In the genomic region with DNA sequence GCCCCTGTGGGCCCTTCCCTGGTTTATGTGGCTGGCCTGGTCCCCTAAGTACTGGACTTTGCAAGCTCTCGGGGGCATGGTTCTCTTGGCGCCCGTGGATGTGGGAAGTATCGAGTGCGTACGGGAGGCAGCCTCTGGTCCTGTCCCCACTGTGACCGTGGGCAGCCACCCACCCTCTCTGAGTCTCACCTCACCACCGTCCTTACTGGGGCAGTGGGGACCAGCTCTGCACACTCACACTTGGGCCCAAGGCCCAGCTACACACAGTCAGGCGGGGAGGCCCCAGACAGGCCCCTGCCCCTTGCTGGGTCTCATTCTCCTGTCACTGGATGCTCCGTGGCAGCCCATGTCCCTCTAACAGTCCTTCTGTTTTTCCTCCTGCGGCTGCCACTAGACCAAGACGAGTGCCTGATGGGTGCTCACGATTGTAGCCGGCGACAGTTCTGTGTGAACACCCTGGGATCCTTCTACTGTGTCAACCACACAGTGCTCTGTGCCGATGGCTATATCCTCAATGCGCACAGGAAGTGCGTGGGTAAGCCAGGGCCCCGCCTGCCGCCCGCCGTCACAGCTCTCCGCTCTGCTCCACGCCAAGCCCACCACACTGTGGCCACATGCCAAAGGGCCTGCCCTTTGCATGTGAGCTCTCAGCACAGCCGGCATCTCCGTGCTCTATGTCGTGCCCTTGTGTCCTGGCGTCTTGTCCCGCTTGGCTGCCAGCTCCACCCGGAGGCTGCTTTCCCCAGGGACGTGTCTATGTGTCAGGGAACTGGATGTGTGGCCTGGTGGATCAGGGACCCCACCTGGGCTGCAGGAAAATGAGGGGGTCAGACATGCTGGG, we compare ENCODE assay signal across 13 cellular contexts.
DNase-seq lines count a peak whose midpoint lies in the region; ATAC-seq and TF ChIP-seq lines count a peak whose summit lies in the region.
"Had no signal": no experiment of that assay in that cellular context is flagged by ENCODE, and none has a peak within 500 bp of the region (broad histone marks: within the 10 kb centered on the region; RNA-seq: fewer than 3 reads in every experiment).

No MANE protein-coding gene starts in this region.

- no peak for TF ChIP-seq CTCF in AG10803 (conservative IDR thresholded peaks at IDR 0.05; ENCODE audit: low read length)
- no peak for TF ChIP-seq CTCF in Calu3 (IDR thresholded peaks at IDR 0.05; ENCODE audit: unreplicated experiment)

- no peaks in the 10 kb centered on the region for H3K9me3 ChIP-seq in T-helper 17 cell (ENCODE audit: control insufficient read depth, low read length, poor library complexity, severe bottlenecking)
- H3K9me3 ChIP-seq: tibial nerve had no signal

- H3K27ac Mint-ChIP-seq in T-helper 17 cell (no peak overlapping the region), Calu3 (ENCODE audit: unreplicated experiment) (no peak overlapping the region)
- H3K27ac Mint-ChIP-seq in activated T-helper 2 cell treated with anti-CD3 and anti-CD28 coated beads, Interferon-gamma antibody, Interleukin-2, Interleukin-4, amounts not matched to agents 10 μg/mL and 5 μg/mL and 100 μg/mL, durations not matched to agents 14 hours and 24 hours and 36 hours, result peak overlapping the region; percentile 61
- H3K27ac Mint-ChIP-seq in natural killer cell treated with Interleukin-12 subunit alpha and Interleukin-12 subunit beta and Interleukin-15 and Interleukin-18, amount 100 ng/mL, for 72 hours, result peak overlapping the region; percentile 77 to 91
- H3K27ac Mint-ChIP-seq: nephron had no signal

- CTCF ChIA-PET in Calu3 (lab: Charles Lee), result no interaction called here

- H3K27me3 Mint-ChIP-seq in T-helper 17 cell, result peaks cover 14% of the 10 kb centered on the region
- H3K27me3 Mint-ChIP-seq in activated T-helper 2 cell treated with anti-CD3 and anti-CD28 coated beads, Interferon-gamma antibody, Interleukin-2, Interleukin-4, amounts not matched to agents 10 μg/mL and 5 μg/mL and 100 μg/mL, durations not matched to agents 14 hours and 24 hours and 36 hours (ENCODE audit: low read depth), result no peaks in the 10 kb centered on the region
- no peaks in the 10 kb centered on the region for H3K27me3 Mint-ChIP-seq in natural killer cell treated with Interleukin-12 subunit alpha and Interleukin-12 subunit beta and Interleukin-15 and Interleukin-18, amount 100 ng/mL, for 72 hours
- peaks cover 32% of the 10 kb centered on the region for H3K27me3 Mint-ChIP-seq in Calu3 (ENCODE audit: unreplicated experiment)

- ATAC-seq in T-helper 17 cell, result peak; percentile 83
- ATAC-seq in natural killer cell treated with Interleukin-12 subunit alpha and Interleukin-12 subunit beta and Interleukin-15 and Interleukin-18, amount 100 ng/mL, for 72 hours, result peak; percentile 84 to 92
- ATAC-seq in GM21723 (IDR thresholded peaks at IDR 0.05; ENCODE audit: unreplicated experiment), result no peak
- ATAC-seq in GM18909 (IDR thresholded peaks at IDR 0.05; ENCODE audit: poor library complexity, unreplicated experiment), result no peak
- no peak for ATAC-seq in GM21825 (IDR thresholded peaks at IDR 0.05; ENCODE audit: unreplicated experiment)

- BruUV-seq in Calu3 (replicated peaks; lab: Mats Ljungman, UMichigan), result no TSS peak

- H3K9me3 Mint-ChIP-seq in activated T-helper 2 cell treated with anti-CD3 and anti-CD28 coated beads, Interferon-gamma antibody, Interleukin-2, Interleukin-4, amounts not matched to agents 10 μg/mL and 5 μg/mL and 100 μg/mL, durations not matched to agents 14 hours and 24 hours and 36 hours, result no peaks in the 10 kb centered on the region
- H3K9me3 Mint-ChIP-seq in natural killer cell treated with Interleukin-12 subunit alpha and Interleukin-12 subunit beta and Interleukin-15 and Interleukin-18, amount 100 ng/mL, for 72 hours, result no peaks in the 10 kb centered on the region
- H3K9me3 Mint-ChIP-seq in Calu3 (ENCODE audit: low read depth, unreplicated experiment), result peaks cover 5% of the 10 kb centered on the region
- H3K9me3 Mint-ChIP-seq: nephron had no signal

- peak overlapping the region; percentile 67 for H3K4me3 Mint-ChIP-seq in T-helper 17 cell
- H3K4me3 Mint-ChIP-seq in activated T-helper 2 cell treated with anti-CD3 and anti-CD28 coated beads, Interferon-gamma antibody, Interleukin-2, Interleukin-4, amounts not matched to agents 10 μg/mL and 5 μg/mL and 100 μg/mL, durations not matched to agents 14 hours and 24 hours and 36 hours (ENCODE audit: low read depth), result peak overlapping the region; percentile 62
- peak overlapping the region; percentile 84 for H3K4me3 Mint-ChIP-seq in natural killer cell treated with Interleukin-12 subunit alpha and Interleukin-12 subunit beta and Interleukin-15 and Interleukin-18, amount 100 ng/mL, for 72 hours
- no peak overlapping the region for H3K4me3 Mint-ChIP-seq in Calu3 (ENCODE audit: low read depth, unreplicated experiment)
- H3K4me3 Mint-ChIP-seq: nephron had no signal

- peaks cover 8% of the 10 kb centered on the region for H3K4me1 Mint-ChIP-seq in T-helper 17 cell
- H3K4me1 Mint-ChIP-seq in activated T-helper 2 cell treated with anti-CD3 and anti-CD28 coated beads, Interferon-gamma antibody, Interleukin-2, Interleukin-4, amounts not matched to agents 10 μg/mL and 5 μg/mL and 100 μg/mL, durations not matched to agents 14 hours and 24 hours and 36 hours (ENCODE audit: low read depth), result peaks cover 3% of the 10 kb centered on the region
- peaks cover 14 to 16% of the 10 kb centered on the region in 2 donors for H3K4me1 Mint-ChIP-seq in natural killer cell treated with Interleukin-12 subunit alpha and Interleukin-12 subunit beta and Interleukin-15 and Interleukin-18, amount 100 ng/mL, for 72 hours (ENCODE audit: low read depth in 2 of 2)
- peaks cover 9% of the 10 kb centered on the region for H3K4me1 Mint-ChIP-seq in Calu3 (ENCODE audit: low read depth, unreplicated experiment)
- H3K4me1 Mint-ChIP-seq: nephron had no signal

- H3K36me3 Mint-ChIP-seq in T-helper 17 cell (ENCODE audit: low read depth) (peaks cover 2% of the 10 kb centered on the region), Calu3 (ENCODE audit: insufficient read depth, unreplicated experiment) (no peaks in the 10 kb centered on the region)
- H3K36me3 Mint-ChIP-seq in activated T-helper 2 cell treated with anti-CD3 and anti-CD28 coated beads, Interferon-gamma antibody, Interleukin-2, Interleukin-4, amounts not matched to agents 10 μg/mL and 5 μg/mL and 100 μg/mL, durations not matched to agents 14 hours and 24 hours and 36 hours (ENCODE audit: low read depth), result no peaks in the 10 kb centered on the region
- no peaks in the 10 kb centered on the region for H3K36me3 Mint-ChIP-seq in natural killer cell treated with Interleukin-12 subunit alpha and Interleukin-12 subunit beta and Interleukin-15 and Interleukin-18, amount 100 ng/mL, for 72 hours

- H3K4me3 ChIP-seq in AG10803 (ENCODE audit: low read length), result no peak overlapping the region
- H3K4me3 ChIP-seq: tibial nerve had no signal

- DNase-seq in AG10803 (ENCODE audit: low read depth), result peak; percentile 6
- DNase-seq in T-helper 17 cell, result no peak
- no peak for DNase-seq in activated T-helper 2 cell treated with anti-CD3 and anti-CD28 coated beads, Interferon-gamma antibody, Interleukin-2, Interleukin-4, amounts not matched to agents 10 μg/mL and 5 μg/mL and 100 μg/mL, durations not matched to agents 14 hours and 24 hours and 36 hours (ENCODE audit: low spot score)
- DNase-seq in natural killer cell treated with Interleukin-12 subunit alpha and Interleukin-12 subunit beta and Interleukin-15 and Interleukin-18, amount 100 ng/mL, for 72 hours (ENCODE audit: low spot score), result no peak
- no peak for DNase-seq in Calu3
- DNase-seq: erythroblast, NCI-H1092, NCI-H748 treated with DMSO at 0.1 percent for 48 hours had no signal

- intact Hi-C loops in activated T-helper 2 cell treated with anti-CD3 and anti-CD28 coated beads, Interferon-gamma antibody, Interleukin-2, Interleukin-4, amounts not matched to agents 10 μg/mL and 5 μg/mL and 100 μg/mL, durations not matched to agents 14 hours and 24 hours and 36 hours (cut with micrococcal nuclease), result no loop called here
- intact Hi-C loops in Calu3 (cut with micrococcal nuclease; ENCODE audit: unreplicated experiment), result no loop called here

Comparison
In these comparisons a context has a peak if more than half of its experiments do, and no peak if none do; other contexts are left out.
1. ATAC-seq: peak in T-helper 17 cell (single experiment) and natural killer cell treated with Interleukin-12 subunit alpha and Interleukin-12 subunit beta and Interleukin-15 and Interleukin-18, amount 100 ng/mL, for 72 hours (2 of 2); none in GM21723 (single experiment), GM18909 (single experiment) and GM21825 (single experiment).
2. H3K27ac Mint-ChIP-seq: peak in activated T-helper 2 cell treated with anti-CD3 and anti-CD28 coated beads, Interferon-gamma antibody, Interleukin-2, Interleukin-4, amounts not matched to agents 10 μg/mL and 5 μg/mL and 100 μg/mL, durations not matched to agents 14 hours and 24 hours and 36 hours (single experiment) and natural killer cell treated with Interleukin-12 subunit alpha and Interleukin-12 subunit beta and Interleukin-15 and Interleukin-18, amount 100 ng/mL, for 72 hours (2 of 2); none in T-helper 17 cell (single experiment) and Calu3 (single experiment).